In genomic region chr2:196181484-196181883, GRCh38 we compare ENCODE assay signal across 13 cellular contexts. TPM values are rescaled to one million over a fixed set of nuclear protein-coding genes. Genes with fewer than 3 reads are reported as not detected.
DNase-seq lines count a peak whose midpoint lies in the region; ATAC-seq and TF ChIP-seq lines count a peak whose summit lies in the region.
"Had no signal": no experiment of that assay in that cellular context is flagged by ENCODE, and none has a peak within 500 bp of the region (broad histone marks: within the 10 kb centered on the region; RNA-seq: fewer than 3 reads in every experiment).

No MANE protein-coding gene starts in this region.

- peak overlapping the region; percentile 90 to 98 (median 92) for H3K27ac Mint-ChIP-seq in immature natural killer cell
- no peak overlapping the region for H3K27ac Mint-ChIP-seq in progenitor cell of endocrine pancreas
- H3K27ac Mint-ChIP-seq: neural progenitor cell had no signal

- CTCF ChIA-PET in HEK293T (lab: Yijun Ruan, JAX): no interaction called here

- H3K36me3 Mint-ChIP-seq in immature natural killer cell (no peaks in the 10 kb centered on the region), progenitor cell of endocrine pancreas (ENCODE audit: insufficient read depth) (no peaks in the 10 kb centered on the region)
- H3K36me3 Mint-ChIP-seq: neural progenitor cell had no signal

- no peaks in the 10 kb centered on the region for H3K9me3 Mint-ChIP-seq in immature natural killer cell
- H3K9me3 Mint-ChIP-seq in progenitor cell of endocrine pancreas (ENCODE audit: low read depth): no peaks in the 10 kb centered on the region
- H3K9me3 Mint-ChIP-seq: neural progenitor cell had no signal

- H3K9me3 ChIP-seq in SK-N-MC (ENCODE audit: low read depth, low read length): no peaks in the 10 kb centered on the region
- H3K9me3 ChIP-seq: Caco-2, HAP-1, sigmoid colon, SJCRH30 had no signal

- H3K27me3 Mint-ChIP-seq in immature natural killer cell (ENCODE audit: low read depth in 3 of 3) (peaks cover 1 to 3% (median 2%) of the 10 kb centered on the region in 3 donors), progenitor cell of endocrine pancreas (peaks cover 3% of the 10 kb centered on the region)

- ATAC-seq in GM18868 (IDR thresholded peaks at IDR 0.05; ENCODE audit: unreplicated experiment): no peak

- POLR2A ChIA-PET in HEK293T (lab: Yijun Ruan, JAX): interaction anchor here (1.6 kb wide), 1 partner anchor 10 kb away, joined by 5 read pairs; the partner anchor contains the start of gene STK17B

- peak overlapping the region; percentile 48 for H3K4me3 ChIP-seq in SK-N-MC
- H3K4me3 ChIP-seq: HAP-1, neural progenitor cell, sigmoid colon, SJCRH30 had no signal

- TF ChIP-seq CTCF in progenitor cell of endocrine pancreas (IDR thresholded peaks at IDR 0.05; ENCODE audit: unreplicated experiment): no peak

- peak overlapping the region in 1 of 5 donors; percentile 43 for H3K4me3 Mint-ChIP-seq in immature natural killer cell
- H3K4me3 Mint-ChIP-seq in progenitor cell of endocrine pancreas (ENCODE audit: low read depth): no peak overlapping the region
- H3K4me3 Mint-ChIP-seq: neural progenitor cell had no signal

- peak overlapping the region; percentile 92 for H3K27ac ChIP-seq in SK-N-MC
- H3K27ac ChIP-seq: neural progenitor cell, sigmoid colon, SJCRH30 had no signal

- peaks cover 82 to 90% of the 10 kb centered on the region in 2 donors for H3K4me1 Mint-ChIP-seq in immature natural killer cell
- H3K4me1 Mint-ChIP-seq in progenitor cell of endocrine pancreas (ENCODE audit: low read depth): no peaks in the 10 kb centered on the region

- peak; percentile 10 for DNase-seq in NCI-H2107 treated with DMSO at 0.1 percent for 48 hours (lab: John Stamatoyannopoulos, UW; ENCODE audit: unreplicated experiment)
- no peak for DNase-seq in NCI-H2107 (lab: John Stamatoyannopoulos, UW)
- DNase-seq in HEK293T (ENCODE audit: extremely low spot score): peak; percentile 34
- DNase-seq in SK-N-MC (ENCODE audit: low read depth, low spot score): no peak
- DNase-seq in immature natural killer cell: no peak
- DNase-seq in D341Med (ENCODE audit: low spot score): no peak
- DNase-seq in progenitor cell of endocrine pancreas (ENCODE audit: low spot score, unreplicated experiment): no peak
- DNase-seq: Caco-2, sigmoid colon, SJCRH30 had no signal

- H3K36me3 ChIP-seq in SK-N-MC (ENCODE audit: insufficient read depth, low read length): no peaks in the 10 kb centered on the region
- H3K36me3 ChIP-seq: HAP-1, neural progenitor cell, sigmoid colon, SJCRH30 had no signal

- H3K9ac ChIP-seq in SK-N-MC (ENCODE audit: insufficient read length): peak overlapping the region; percentile 21
- H3K9ac ChIP-seq: neural progenitor cell had no signal

TF ChIP-seq in HEK293T, 16 proteins besides CTCF, POLR2A, EP300 and RAD21:
- peak; percentile 80 for TF ChIP-seq ZNF384 (IDR thresholded peaks at IDR 0.05)
- peak; percentile 71 for TF ChIP-seq L3MBTL2 (conservative IDR thresholded peaks at IDR 0.05)
- no peak for TF ChIP-seq TARDBP (IDR thresholded peaks at IDR 0.05)
- no peak for TF ChIP-seq FOXK2 (IDR thresholded peaks at IDR 0.05)
- TF ChIP-seq ELF4 (IDR thresholded peaks at IDR 0.05): no peak
- no peak for TF ChIP-seq FOXM1 (IDR thresholded peaks at IDR 0.05; ENCODE audit: borderline replicate concordance)
- peak; percentile 89 for TF ChIP-seq PKNOX1 (IDR thresholded peaks at IDR 0.05)
- no peak for TF ChIP-seq CTBP1 (IDR thresholded peaks at IDR 0.05; ENCODE audit: borderline replicate concordance)

RNA-seq across cellular contexts. Expression of gene STK17B, which starts 10.1 kb away (rescaled TPM):
- 10 to 100 TPM; 45.8 to 68.1 (median 68.0) TPM for polyA plus RNA-seq in immature natural killer cell
- total RNA-seq in progenitor cell of endocrine pancreas: 3.4 and 3.6 TPM in 2 replicates

Comparison
In these comparisons a context has a peak if more than half of its experiments do, and no peak if none do; other contexts are left out.
1. DNase-seq: peak in NCI-H2107 treated with DMSO at 0.1 percent for 48 hours (single experiment) and HEK293T (single experiment); none in NCI-H2107 (single experiment), SK-N-MC (single experiment), immature natural killer cell (0 of 3), D341Med (single experiment) and progenitor cell of endocrine pancreas (single experiment).